Comparison of ENCODE assay signal across 19 cellular contexts in genomic region chr12:131076277-131076676, GRCh38.
DNase-seq lines count a peak whose midpoint lies in the region; ATAC-seq and TF ChIP-seq lines count a peak whose summit lies in the region.
"Had no signal": no experiment of that assay in that cellular context is flagged by ENCODE, and none has a peak within 500 bp of the region (broad histone marks: within the 10 kb centered on the region; RNA-seq: fewer than 3 reads in every experiment).

No MANE protein-coding gene starts in this region.

- H3K27ac Mint-ChIP-seq in T-helper 17 cell = no peak overlapping the region
- H3K27ac Mint-ChIP-seq: CD8-positive, alpha-beta memory T cell had no signal

- H3K4me3 ChIP-seq in right cardiac atrium (ENCODE audit: low read length) (no peak overlapping the region), left ventricle myocardium inferior (no peak overlapping the region), esophagus muscularis mucosa (no peak overlapping the region)
- H3K4me3 ChIP-seq: A549, SJCRH30 had no signal

- H3K27me3 Mint-ChIP-seq in T-helper 17 cell = peaks cover 13% of the 10 kb centered on the region

- peaks cover 3% of the 10 kb centered on the region for H3K4me1 Mint-ChIP-seq in T-helper 17 cell
- H3K4me1 Mint-ChIP-seq: CD8-positive, alpha-beta memory T cell had no signal

- peak; percentile 4 to 9 for ATAC-seq in right cardiac atrium
- no peak for ATAC-seq in T-helper 17 cell
- ATAC-seq: A549, PC-3 had no signal

- 94% methylated on average over 3 of the region's 3 CpGs for WGBS in right cardiac atrium
- WGBS in esophagus muscularis mucosa = 97% methylated on average over 2 of the region's 3 CpGs

- no peak for TF ChIP-seq EP300 in esophagus muscularis mucosa (IDR thresholded peaks at IDR 0.05)

- peak overlapping the region; percentile 15 for H3K4me3 Mint-ChIP-seq in T-helper 17 cell
- H3K4me3 Mint-ChIP-seq: CD8-positive, alpha-beta memory T cell had no signal

- H3K27ac ChIP-seq in right cardiac atrium (ENCODE audit: low read length) (no peak overlapping the region), left ventricle myocardium inferior (replicated peaks) (no peak overlapping the region), esophagus muscularis mucosa (replicated peaks in 1 of 4) (no peak overlapping the region)
- H3K27ac ChIP-seq: A549, KMS-11, SJCRH30 had no signal

- peak in 1 of 3 donors; percentile 22 for DNase-seq in right cardiac atrium
- no peak for DNase-seq in left ventricle myocardium inferior
- no peak for DNase-seq in T-helper 17 cell
- DNase-seq in mesenteric fat pad (ENCODE audit: low spot score) = peak; percentile 75
- DNase-seq in ureter (ENCODE audit: low spot score) = peak; percentile 18
- no peak for DNase-seq in occipital lobe (lab: John Stamatoyannopoulos, UW)
- DNase-seq in esophagus muscularis mucosa (ENCODE audit: extremely low spot score) = no peak
- DNase-seq: C1 segment of cervical spinal cord; CD8-positive, alpha-beta memory T cell; NCI-H1048; NCI-H1436; NCI-H2029 treated with DMSO at 0.1 percent for 48 hours; NCI-H2171; NCI-H526; PC-3; RPMI8226; SJCRH30 had no signal

- no peak for TF ChIP-seq POLR2A in esophagus muscularis mucosa (IDR thresholded peaks at IDR 0.05; ENCODE audit: low read depth)

- H3K36me3 Mint-ChIP-seq in T-helper 17 cell (ENCODE audit: low read depth) = no peaks in the 10 kb centered on the region
- H3K36me3 Mint-ChIP-seq: CD8-positive, alpha-beta memory T cell had no signal

- H3K4me1 ChIP-seq in right cardiac atrium (ENCODE audit: control insufficient read depth, insufficient read depth, low read length) = peaks cover 2% of the 10 kb centered on the region
- H3K4me1 ChIP-seq in left ventricle myocardium inferior = peaks cover 19% of the 10 kb centered on the region
- peaks cover 5 to 15% (median 8%) of the 10 kb centered on the region in 4 donors for H3K4me1 ChIP-seq in esophagus muscularis mucosa
- H3K4me1 ChIP-seq: A549, SJCRH30 had no signal

- intact Hi-C loops in right cardiac atrium (cut with DNase I) (no loop called here), left ventricle myocardium inferior (cut with micrococcal nuclease) (no loop called here), esophagus muscularis mucosa (cut with DNase I) (no loop called here)

- H3K9me3 ChIP-seq in right cardiac atrium (ENCODE audit: control insufficient read depth, low read length) (no peaks in the 10 kb centered on the region), left ventricle myocardium inferior (replicated peaks) (peaks cover 6% of the 10 kb centered on the region), T-helper 17 cell (ENCODE audit: control insufficient read depth, low read length, poor library complexity, severe bottlenecking) (no peaks in the 10 kb centered on the region), esophagus muscularis mucosa (no peaks in the 10 kb centered on the region)
- H3K9me3 ChIP-seq: A549, SJCRH30 had no signal

- H3K36me3 ChIP-seq in left ventricle myocardium inferior = peaks cover 29% of the 10 kb centered on the region
- H3K36me3 ChIP-seq in esophagus muscularis mucosa = peaks cover 0 to 19% (median 14%) of the 10 kb centered on the region in 4 donors
- H3K36me3 ChIP-seq: SJCRH30 had no signal

- TF ChIP-seq CTCF in left ventricle myocardium inferior (IDR thresholded peaks at IDR 0.05; ENCODE audit: borderline replicate concordance) = no peak
- TF ChIP-seq CTCF in esophagus muscularis mucosa (IDR thresholded peaks at IDR 0.05) = no peak

- H3K27me3 ChIP-seq in right cardiac atrium (ENCODE audit: control insufficient read depth, insufficient read depth) (no peaks in the 10 kb centered on the region), left ventricle myocardium inferior (ENCODE audit: low read depth) (no peaks in the 10 kb centered on the region), esophagus muscularis mucosa (no peaks in the 10 kb centered on the region)
- H3K27me3 ChIP-seq: SJCRH30 had no signal

Comparison
In these comparisons a context has a peak if more than half of its experiments do, and no peak if none do; other contexts are left out.
1. DNase-seq: peak in mesenteric fat pad (single experiment) and ureter (single experiment); none in left ventricle myocardium inferior (single experiment), T-helper 17 cell (0 of 3), occipital lobe (single experiment) and esophagus muscularis mucosa (single experiment).